In genomic region chr7:123748171-123748733, GRCh38 we compare ENCODE assay signal across 8 cellular contexts. TPM values are rescaled to one million over a fixed set of nuclear protein-coding genes. Genes with fewer than 3 reads are reported as not detected.
DNase-seq lines count a peak whose midpoint lies in the region; ATAC-seq and TF ChIP-seq lines count a peak whose summit lies in the region.

No MANE protein-coding gene starts in this region.

- peak overlapping the region; percentile 75 for H3K27ac ChIP-seq in OCI-LY3 (ENCODE audit: low read length)

- ATAC-seq in GM18498 (IDR thresholded peaks at IDR 0.05; ENCODE audit: unreplicated experiment): peak; percentile 27
- ATAC-seq in HG02970 (IDR thresholded peaks at IDR 0.05; ENCODE audit: low FRiP score, unreplicated experiment): peak; percentile 17
- ATAC-seq in left ventricle myocardium superior: peak; percentile 68

- H3K4me3 ChIP-seq in OCI-LY3 (ENCODE audit: low read length): peak overlapping the region; percentile 97

- intact Hi-C loops in left ventricle myocardium superior (cut with micrococcal nuclease) (no loop called here), posterior vena cava (cut with DNase I) (no loop called here)

- H3K9ac ChIP-seq in OCI-LY3 (ENCODE audit: low read length): peak overlapping the region; percentile 92

- no peaks in the 10 kb centered on the region for H3K9me3 ChIP-seq in OCI-LY3 (ENCODE audit: insufficient read depth, low read length)

- peaks cover 61% of the 10 kb centered on the region for H3K79me2 ChIP-seq in OCI-LY3 (ENCODE audit: low read length)

- peak; percentile 21 for DNase-seq in 8988T
- DNase-seq in amniotic epithelial cell (ENCODE audit: low read depth): peak; percentile 33
- DNase-seq in left ventricle myocardium superior: peak; percentile 72
- DNase-seq in posterior vena cava (ENCODE audit: low spot score): peak; percentile 83
- DNase-seq in COR-L47 (lab: John Stamatoyannopoulos, UW): no peak

- peak overlapping the region; percentile 49; the same call in 1 of the 2 replicates for H2AFZ ChIP-seq in OCI-LY3 (ENCODE audit: low read depth, low read length)

- H3K4me1 ChIP-seq in OCI-LY3 (ENCODE audit: low read length): peaks cover 26% of the 10 kb centered on the region

- H3K4me2 ChIP-seq in OCI-LY3 (ENCODE audit: low read length): peak overlapping the region; percentile 87

- H4K20me1 ChIP-seq in OCI-LY3 (ENCODE audit: insufficient read depth, low read length): peaks cover 43% of the 10 kb centered on the region

- TF ChIP-seq CTCF in OCI-LY3 (IDR thresholded peaks at IDR 0.05; ENCODE audit: low read depth, low read length): no peak

- H3K27me3 ChIP-seq in OCI-LY3 (ENCODE audit: low read depth, low read length): no peaks in the 10 kb centered on the region

- no peaks in the 10 kb centered on the region for H3K36me3 ChIP-seq in OCI-LY3 (replicated peaks; ENCODE audit: low read depth, low read length)

RNA-seq across cellular contexts. Expression of gene WASL, which starts 0.6 kb away (rescaled TPM):
- total RNA-seq in left ventricle myocardium superior: 31.6 TPM
- total RNA-seq in posterior vena cava: 10 to 100 TPM; 38.1 to 58.1 TPM

Comparison
In these comparisons a context has a peak if more than half of its experiments do, and no peak if none do; other contexts are left out.
1. ATAC-seq: peak in every context shown above with its lines; median percentile 68 in left ventricle myocardium superior; 27 in GM18498; 17 in HG02970.